1 cellular context compared by ENCODE assay signal in the genomic region with DNA sequence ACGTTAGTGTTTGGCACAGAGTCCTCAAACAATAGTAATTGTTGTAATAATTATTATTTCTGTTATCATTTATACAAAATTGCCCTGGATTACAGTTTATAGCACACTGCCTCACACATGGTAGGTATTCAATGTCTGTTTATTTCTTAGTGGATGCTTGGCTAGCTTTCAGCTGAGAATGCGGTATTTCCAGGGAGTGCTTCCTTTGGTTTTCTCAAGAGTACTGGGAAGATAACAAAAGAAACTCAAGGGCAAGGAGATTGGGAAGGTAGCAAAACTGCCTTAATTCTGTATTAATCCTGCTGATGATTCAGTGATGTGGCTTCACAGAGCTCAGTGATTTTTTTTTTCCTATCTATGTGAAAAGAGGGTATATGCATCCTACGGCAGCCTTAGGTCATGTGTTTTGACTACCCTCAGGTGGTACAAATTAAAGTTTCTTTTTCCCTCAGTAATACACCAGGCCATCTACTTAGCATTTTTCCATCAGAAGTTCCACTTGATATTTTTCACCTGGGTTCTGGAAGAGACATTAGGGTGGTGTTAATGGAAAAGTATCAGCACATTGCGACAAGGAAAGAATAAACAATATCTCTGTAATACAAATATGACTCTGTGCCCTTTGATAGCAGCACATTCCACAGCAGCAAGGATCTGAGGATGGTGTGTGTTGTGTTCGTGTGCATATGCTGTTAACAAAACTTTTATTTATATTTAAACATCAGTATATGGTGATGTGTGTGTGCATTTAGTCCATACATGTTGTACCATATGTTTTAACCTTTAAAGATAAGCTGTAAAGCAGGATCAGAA.
TF ChIP-seq lines count a peak whose summit lies in the region.

No MANE protein-coding gene starts in this region.

TF ChIP-seq in K562, 482 proteins besides CTCF, POLR2A, EP300 and RAD21:
- TF ChIP-seq ZNF134 (CRISPR knock-in tag; conservative IDR thresholded peaks at IDR 0.05) = no peak
- TF ChIP-seq NFXL1 (CRISPR knock-in tag; IDR thresholded peaks at IDR 0.05) = no peak
- no peak for TF ChIP-seq RFX1 (IDR thresholded peaks at IDR 0.05)
- TF ChIP-seq, protein P1, sequence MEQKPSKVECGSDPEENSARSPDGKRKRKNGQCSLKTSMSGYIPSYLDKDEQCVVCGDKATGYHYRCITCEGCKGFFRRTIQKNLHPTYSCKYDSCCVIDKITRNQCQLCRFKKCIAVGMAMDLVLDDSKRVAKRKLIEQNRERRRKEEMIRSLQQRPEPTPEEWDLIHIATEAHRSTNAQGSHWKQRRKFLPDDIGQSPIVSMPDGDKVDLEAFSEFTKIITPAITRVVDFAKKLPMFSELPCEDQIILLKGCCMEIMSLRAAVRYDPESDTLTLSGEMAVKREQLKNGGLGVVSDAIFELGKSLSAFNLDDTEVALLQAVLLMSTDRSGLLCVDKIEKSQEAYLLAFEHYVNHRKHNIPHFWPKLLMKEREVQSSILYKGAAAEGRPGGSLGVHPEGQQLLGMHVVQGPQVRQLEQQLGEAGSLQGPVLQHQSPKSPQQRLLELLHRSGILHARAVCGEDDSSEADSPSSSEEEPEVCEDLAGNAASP (IDR thresholded peaks at IDR 0.05) = no peak
- no peak for TF ChIP-seq ZNF444 (CRISPR knock-in tag; IDR thresholded peaks at IDR 0.05)
